Comparison of ENCODE assay signal across 1 cellular context in the genomic region with DNA sequence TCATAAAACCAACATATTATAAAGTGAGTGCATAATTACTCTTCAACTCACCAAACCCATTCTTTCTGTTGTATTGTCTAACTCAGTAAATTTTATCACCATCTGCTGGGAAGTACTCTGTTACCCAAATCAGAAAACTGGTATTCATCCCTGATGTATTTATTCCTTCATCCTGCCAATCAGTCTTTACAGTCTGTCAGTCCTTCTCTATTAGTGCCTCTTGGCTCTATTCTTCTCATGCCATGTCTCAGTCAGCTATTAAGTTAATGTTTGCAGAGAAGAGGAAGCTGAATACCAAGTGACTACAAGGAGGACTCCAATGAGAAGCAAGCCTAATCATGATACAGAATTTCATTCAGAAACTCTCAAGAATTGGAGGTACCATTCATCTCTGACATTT.
"Had no signal": no experiment of that assay in that cellular context is flagged by ENCODE, and none has a peak within 500 bp of the region (broad histone marks: within the 10 kb centered on the region; RNA-seq: fewer than 3 reads in every experiment).

No MANE protein-coding gene starts in this region.

- H3K4me3 ChIP-seq: GM12878 had no signal

- ATAC-seq: GM12878 had no signal
